In the genomic region with DNA sequence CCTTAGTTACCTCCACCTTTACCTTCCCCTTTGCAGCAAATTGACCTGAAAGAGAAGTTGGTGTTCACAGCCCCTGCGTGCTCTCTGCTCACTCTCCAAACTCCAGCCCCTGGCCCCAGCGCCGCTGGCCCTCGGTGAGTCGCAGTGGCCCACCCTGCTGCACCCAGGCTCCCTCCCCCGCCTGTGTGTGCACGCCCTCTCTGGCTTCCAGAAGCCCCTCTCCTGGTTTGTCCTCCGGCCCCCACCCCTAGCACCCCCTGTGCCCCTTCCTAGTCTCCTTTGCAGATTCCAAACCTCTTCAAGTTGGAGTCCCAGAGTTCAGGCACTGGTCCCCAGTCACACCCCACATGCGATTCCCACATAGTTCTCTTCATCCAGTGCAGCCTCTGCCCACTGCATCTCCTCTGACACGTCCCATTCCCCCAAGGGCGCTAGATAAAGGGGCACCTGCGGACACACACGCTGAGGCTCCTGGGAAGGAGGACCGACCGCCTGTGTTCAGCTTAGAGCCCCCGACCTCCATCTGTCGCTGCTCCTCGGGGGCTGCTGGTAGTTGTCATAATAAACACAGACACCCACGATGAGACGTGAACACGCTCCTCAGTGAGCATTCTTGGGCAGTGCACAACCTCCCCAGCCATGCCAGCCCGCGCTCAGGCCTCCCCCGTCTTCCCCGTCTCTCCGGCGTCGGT, we compare ENCODE assay signal across 6 cellular contexts. TPM values are rescaled to one million over a fixed set of nuclear protein-coding genes. Genes with fewer than 3 reads are reported as not detected.
DNase-seq lines count a peak whose midpoint lies in the region; ATAC-seq and TF ChIP-seq lines count a peak whose summit lies in the region.

No MANE protein-coding gene starts in this region.

- H3K9me3 Mint-ChIP-seq in activated T-helper 17 cell treated with anti-CD3 and anti-CD28 coated beads, Interleukin-2, amount 50 U/mL, for 72 hours, result no peaks in the 10 kb centered on the region
- H3K9me3 Mint-ChIP-seq in mesothelial cell of epicardium, result no peaks in the 10 kb centered on the region

- no peak for TF ChIP-seq CTCF in mesothelial cell of epicardium (IDR thresholded peaks at IDR 0.05; ENCODE audit: unreplicated experiment)

- H3K4me1 Mint-ChIP-seq in activated T-helper 17 cell treated with anti-CD3 and anti-CD28 coated beads, Interleukin-2, amount 50 U/mL, for 72 hours, result peaks cover 12% of the 10 kb centered on the region
- H3K4me1 Mint-ChIP-seq in mesothelial cell of epicardium, result peaks cover 52% of the 10 kb centered on the region

- H3K4me3 Mint-ChIP-seq in activated T-helper 17 cell treated with anti-CD3 and anti-CD28 coated beads, Interleukin-2, amount 50 U/mL, for 72 hours, result peak overlapping the region; percentile 88
- H3K4me3 Mint-ChIP-seq in mesothelial cell of epicardium, result peak overlapping the region; percentile 85

- no peaks in the 10 kb centered on the region for H3K27me3 Mint-ChIP-seq in activated T-helper 17 cell treated with anti-CD3 and anti-CD28 coated beads, Interleukin-2, amount 50 U/mL, for 72 hours
- peaks cover 4% of the 10 kb centered on the region for H3K27me3 Mint-ChIP-seq in mesothelial cell of epicardium (ENCODE audit: low read depth)

- peak overlapping the region; percentile 73 for H3K27ac Mint-ChIP-seq in activated T-helper 17 cell treated with anti-CD3 and anti-CD28 coated beads, Interleukin-2, amount 50 U/mL, for 72 hours
- peak overlapping the region; percentile 85 for H3K27ac Mint-ChIP-seq in mesothelial cell of epicardium

- peak overlapping the region; percentile 55; the same call in 1 of the 2 replicates for H3K4me3 ChIP-seq in GM08714 (ENCODE audit: low read length)

- peaks cover 31% of the 10 kb centered on the region for H3K36me3 Mint-ChIP-seq in activated T-helper 17 cell treated with anti-CD3 and anti-CD28 coated beads, Interleukin-2, amount 50 U/mL, for 72 hours (ENCODE audit: low read depth)
- no peaks in the 10 kb centered on the region for H3K36me3 Mint-ChIP-seq in mesothelial cell of epicardium

- ATAC-seq in activated T-helper 17 cell treated with anti-CD3 and anti-CD28 coated beads, Interleukin-2, amount 50 U/mL, for 72 hours (replicated peaks), result no peak
- ATAC-seq in HG03175 (IDR thresholded peaks at IDR 0.05; ENCODE audit: unreplicated experiment), result no peak

- no peak for DNase-seq in mesothelial cell of epicardium (ENCODE audit: low spot score in 2 of 2, unreplicated experiment in 2 of 2)
- DNase-seq in OCI-M1 (lab: John Stamatoyannopoulos, UW), result no peak
- no peak for DNase-seq in kidney glomerular epithelial cell (lab: John Stamatoyannopoulos, UW)

RNA-seq across cellular contexts. Expression of a gene that starts 1.5 kb away (rescaled TPM):
- total RNA-seq in activated T-helper 17 cell treated with anti-CD3 and anti-CD28 coated beads, Interleukin-2, amount 50 U/mL, for 72 hours, result 10 to 100 TPM; 37.8 to 55.6 TPM
- total RNA-seq in mesothelial cell of epicardium, result 48.2 to 51.1 TPM (median 49.7 TPM) in 3 replicates

RNA-seq across cellular contexts. Expression of a gene that starts 14.0 kb away (rescaled TPM):
- 10 to 100 TPM; 22.7 to 37.7 TPM for total RNA-seq in activated T-helper 17 cell treated with anti-CD3 and anti-CD28 coated beads, Interleukin-2, amount 50 U/mL, for 72 hours
- 29.3 to 32.3 TPM (median 32.1 TPM) in 3 replicates for total RNA-seq in mesothelial cell of epicardium

RNA-seq across cellular contexts. Expression of a gene that starts 14.2 kb away (rescaled TPM):
- 1 to 10 TPM; 2.7 to 6.6 TPM for total RNA-seq in activated T-helper 17 cell treated with anti-CD3 and anti-CD28 coated beads, Interleukin-2, amount 50 U/mL, for 72 hours
- total RNA-seq in mesothelial cell of epicardium, result 16.5 to 17.4 TPM (median 16.6 TPM) in 3 replicates

RNA-seq across cellular contexts. Expression of a gene that starts 37.5 kb away (rescaled TPM):
- total RNA-seq in activated T-helper 17 cell treated with anti-CD3 and anti-CD28 coated beads, Interleukin-2, amount 50 U/mL, for 72 hours, result 1 to 10 TPM; 1.1 to 4.4 TPM
- total RNA-seq in mesothelial cell of epicardium, result 3.0 to 3.4 TPM (median 3.2 TPM) in 3 replicates

RNA-seq across cellular contexts. Expression of a gene that starts 39.4 kb away (rescaled TPM):
- 10 to 100 TPM; 29.5 to 73.2 TPM for total RNA-seq in activated T-helper 17 cell treated with anti-CD3 and anti-CD28 coated beads, Interleukin-2, amount 50 U/mL, for 72 hours
- 35.1 to 41.5 TPM (median 39.3 TPM) in 3 replicates for total RNA-seq in mesothelial cell of epicardium
